Comparison of ENCODE assay signal across 2 cellular contexts in the genomic region with DNA sequence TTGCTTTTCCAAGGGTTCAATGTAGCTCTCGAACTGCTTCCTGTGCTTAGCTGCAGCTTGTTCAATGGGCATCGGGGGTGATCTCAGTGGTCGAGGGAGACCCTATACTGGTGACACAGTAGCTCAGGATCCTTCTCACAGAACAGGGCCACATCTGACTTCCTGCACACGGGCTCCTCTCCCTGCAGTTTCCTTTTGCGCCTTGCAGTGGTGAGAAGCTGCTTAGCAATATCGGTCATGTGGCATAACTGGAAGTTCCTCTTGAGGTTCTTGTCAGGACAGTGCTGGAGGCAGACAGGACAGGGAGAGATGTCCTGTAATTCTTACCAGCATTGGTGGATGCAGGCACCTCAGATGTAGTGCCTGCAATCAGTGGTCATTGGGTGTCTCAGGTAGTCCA.
TF ChIP-seq lines count a peak whose summit lies in the region.

No MANE protein-coding gene starts in this region.

TF ChIP-seq in HCT116, 20 proteins besides CTCF, POLR2A, EP300 and RAD21:
- TF ChIP-seq, protein P1, sequence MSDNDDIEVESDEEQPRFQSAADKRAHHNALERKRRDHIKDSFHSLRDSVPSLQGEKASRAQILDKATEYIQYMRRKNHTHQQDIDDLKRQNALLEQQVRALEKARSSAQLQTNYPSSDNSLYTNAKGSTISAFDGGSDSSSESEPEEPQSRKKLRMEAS (IDR thresholded peaks at IDR 0.05): no peak

TF ChIP-seq in H1, 55 proteins besides CTCF, POLR2A, EP300 and RAD21:
- no peak for TF ChIP-seq POLR2AphosphoS5 (IDR thresholded peaks at IDR 0.05; ENCODE audit: low read depth, low read length)
- no peak for TF ChIP-seq CTBP2 (IDR thresholded peaks at IDR 0.05; ENCODE audit: borderline replicate concordance, insufficient read depth, insufficient read length, low read length)
- no peak for TF ChIP-seq FOSL1 (IDR thresholded peaks at IDR 0.05; ENCODE audit: insufficient read depth, low read depth, low read length)
- no peak for TF ChIP-seq EZH2 (IDR thresholded peaks at IDR 0.05; ENCODE audit: low read depth, low read length, severe bottlenecking)
- TF ChIP-seq CHD1 (IDR thresholded peaks at IDR 0.05; ENCODE audit: low read depth, low read length): no peak
- no peak for TF ChIP-seq TCF12 (IDR thresholded peaks at IDR 0.05; ENCODE audit: low read depth, low read length)
- TF ChIP-seq, protein P2, sequence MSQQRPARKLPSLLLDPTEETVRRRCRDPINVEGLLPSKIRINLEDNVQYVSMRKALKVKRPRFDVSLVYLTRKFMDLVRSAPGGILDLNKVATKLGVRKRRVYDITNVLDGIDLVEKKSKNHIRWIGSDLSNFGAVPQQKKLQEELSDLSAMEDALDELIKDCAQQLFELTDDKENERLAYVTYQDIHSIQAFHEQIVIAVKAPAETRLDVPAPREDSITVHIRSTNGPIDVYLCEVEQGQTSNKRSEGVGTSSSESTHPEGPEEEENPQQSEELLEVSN (IDR thresholded peaks at IDR 0.05): no peak
- no peak for TF ChIP-seq CBX8 (IDR thresholded peaks at IDR 0.05; ENCODE audit: borderline replicate concordance, low read depth, low read length)
- TF ChIP-seq TAF1 (IDR thresholded peaks at IDR 0.05; ENCODE audit: low read depth, low read length): no peak
- no peak for TF ChIP-seq MAFK (IDR thresholded peaks at IDR 0.05; ENCODE audit: low read depth, low read length)
- TF ChIP-seq EGR1 (IDR thresholded peaks at IDR 0.05; ENCODE audit: borderline replicate concordance, low read depth, low read length): no peak
- no peak for TF ChIP-seq BCL11A (IDR thresholded peaks at IDR 0.05; ENCODE audit: low read depth in 2 of 2, low read length in 2 of 2)
TF ChIP-seq in H1: peak in this region for 0.
